In genomic region chr2:69948032-69948962, GRCh38 we compare ENCODE assay signal across 1 cellular context.
A peak's percentile ranks its signal among the peaks of the same experiment; 100 is the strongest.
TF ChIP-seq lines count a peak whose summit lies in the region.

No MANE protein-coding gene starts in this region.

TF ChIP-seq in HepG2, 621 proteins besides CTCF, POLR2A, EP300 and RAD21 (continued from another document and continues in another):
- TF ChIP-seq SMARCE1 (IDR thresholded peaks at IDR 0.05; ENCODE audit: borderline replicate concordance) (no peak), ZNF7 (CRISPR knock-in tag; IDR thresholded peaks at IDR 0.05) (no peak), NFE2L1 (CRISPR knock-in tag; IDR thresholded peaks at IDR 0.05; ENCODE audit: borderline replicate concordance) (peak; percentile 67), ZNF704 (CRISPR knock-in tag; IDR thresholded peaks at IDR 0.05; ENCODE audit: borderline replicate concordance) (no peak), NAIF1 (CRISPR knock-in tag; IDR thresholded peaks at IDR 0.05; ENCODE audit: borderline replicate concordance) (no peak), PHF20 (CRISPR knock-in tag; IDR thresholded peaks at IDR 0.05) (0 out of 2 replicates have a peak, but pooled peaks have one; percentile 34), HNF1B (CRISPR knock-in tag; IDR thresholded peaks at IDR 0.05) (no peak), GPBP1L1 (CRISPR knock-in tag; IDR thresholded peaks at IDR 0.05) (no peak), NKX3-1 (CRISPR knock-in tag; IDR thresholded peaks at IDR 0.05) (no peak), ATRX (CRISPR knock-in tag; IDR thresholded peaks at IDR 0.05; ENCODE audit: borderline replicate concordance) (no peak), MXD3 (CRISPR knock-in tag; IDR thresholded peaks at IDR 0.05) (no peak), ARNT2 (CRISPR knock-in tag; IDR thresholded peaks at IDR 0.05; ENCODE audit: low read depth) (no peak), FOXP4 (CRISPR knock-in tag; IDR thresholded peaks at IDR 0.05) (no peak), KIAA2018 (CRISPR knock-in tag; IDR thresholded peaks at IDR 0.05; ENCODE audit: borderline replicate concordance) (no peak), SIX1 (CRISPR knock-in tag; IDR thresholded peaks at IDR 0.05; ENCODE audit: borderline replicate concordance) (no peak), MTERF4 (CRISPR knock-in tag; IDR thresholded peaks at IDR 0.05) (no peak), TRIM22 (IDR thresholded peaks at IDR 0.05) (no peak), CREB3 (CRISPR knock-in tag; IDR thresholded peaks at IDR 0.05) (no peak), AKAP8 (CRISPR knock-in tag; IDR thresholded peaks at IDR 0.05) (peak; percentile 69; the same call in 1 of the 2 replicates), ZNF580 (CRISPR knock-in tag; IDR thresholded peaks at IDR 0.05; ENCODE audit: borderline replicate concordance, low read depth) (no peak), PAXIP1 (CRISPR knock-in tag; conservative IDR thresholded peaks at IDR 0.05) (no peak; the same call in 1 of the 2 replicates), FOXK2 (IDR thresholded peaks at IDR 0.05) (no peak), TFAP4 (IDR thresholded peaks at IDR 0.05; ENCODE audit: borderline replicate concordance, low read depth) (no peak), GZF1 (CRISPR knock-in tag; IDR thresholded peaks at IDR 0.05) (no peak), ZFP62 (CRISPR knock-in tag; IDR thresholded peaks at IDR 0.05) (no peak), IRF2 (CRISPR knock-in tag; IDR thresholded peaks at IDR 0.05) (no peak), NR1H2 (CRISPR knock-in tag; IDR thresholded peaks at IDR 0.05; ENCODE audit: borderline replicate concordance, low read depth) (no peak), NFE2L2 (IDR thresholded peaks at IDR 0.05; ENCODE audit: low read length) (no peak), ZNF780A (CRISPR knock-in tag; IDR thresholded peaks at IDR 0.05) (no peak)
